ENCODE assay signal across 17 cellular contexts in genomic region chr4:32789026-32789608, GRCh38.
DNase-seq lines count a peak whose midpoint lies in the region; ATAC-seq, FAIRE-seq and TF ChIP-seq lines count a peak whose summit lies in the region.
"Had no signal": no experiment of that assay in that cellular context is flagged by ENCODE, and none has a peak within 500 bp of the region (broad histone marks: within the 10 kb centered on the region; RNA-seq: fewer than 3 reads in every experiment).

No MANE protein-coding gene starts in this region.

- peak; percentile 7 for DNase-seq in HTR-8/SVneo (ENCODE audit: insufficient read length, low spot score)
- peak; percentile 66 for DNase-seq in amniotic stem cell (lab: John Stamatoyannopoulos, UW)
- DNase-seq in fibroblast of the aortic adventitia (ENCODE audit: low read depth), result peak; percentile 62
- peak; percentile 58 for DNase-seq in retinal pigment epithelial cell (ENCODE audit: low read depth)
- DNase-seq in endodermal cell, result no peak
- no peak for DNase-seq in Kasumi-1 (lab: John Stamatoyannopoulos, UW)
- DNase-seq in T-helper 17 cell, result no peak
- DNase-seq in activated T-cell treated with anti-CD3 and anti-CD28 coated beads, Interleukin-2, amount 50 U/mL, for 72 hours, result no peak
- DNase-seq: activated CD4-positive, alpha-beta memory T cell treated with anti-CD3 and anti-CD28 coated beads for 36 hours; CD4-positive, CD25-positive, alpha-beta regulatory T cell; effector memory CD8-positive, alpha-beta T cell; IMR-90; lower lobe of right lung; NCI-H1417; NCI-H524 treated with DMSO at 0.1 percent for 48 hours had no signal

- ATAC-seq in T-helper 17 cell, result no peak
- no peak for ATAC-seq in activated T-cell treated with anti-CD3 and anti-CD28 coated beads, Interleukin-2, amount 50 U/mL, for 72 hours (replicated peaks in 1 of 2)
- ATAC-seq: effector memory CD8-positive, alpha-beta T cell; lower lobe of right lung had no signal

- H3K27me3 ChIP-seq in endodermal cell (ENCODE audit: control insufficient read depth, insufficient read depth, low read length, poor library complexity, severe bottlenecking), result no peaks in the 10 kb centered on the region

- H3K27ac Mint-ChIP-seq in endodermal cell, result no peak overlapping the region
- H3K27ac Mint-ChIP-seq in T-helper 17 cell, result no peak overlapping the region
- H3K27ac Mint-ChIP-seq in activated T-cell treated with anti-CD3 and anti-CD28 coated beads, Interleukin-2, amount 50 U/mL, for 72 hours, result no peak overlapping the region
- H3K27ac Mint-ChIP-seq: activated CD4-positive, alpha-beta memory T cell treated with anti-CD3 and anti-CD28 coated beads for 36 hours; CD4-positive, CD25-positive, alpha-beta regulatory T cell; effector memory CD8-positive, alpha-beta T cell; stimulated activated naive CD8-positive, alpha-beta T cell treated with anti-CD3 and anti-CD28 coated beads, Interleukin-15, Interleukin-2, amounts not matched to agents 100 ng/mL and 50 ng/mL, for 24 hours had no signal

- no peaks in the 10 kb centered on the region for H3K36me3 Mint-ChIP-seq in endodermal cell (ENCODE audit: low read depth)
- no peaks in the 10 kb centered on the region for H3K36me3 Mint-ChIP-seq in T-helper 17 cell (ENCODE audit: low read depth)
- peaks cover 0 to 2% of the 10 kb centered on the region in 2 donors for H3K36me3 Mint-ChIP-seq in activated T-cell treated with anti-CD3 and anti-CD28 coated beads, Interleukin-2, amount 50 U/mL, for 72 hours (ENCODE audit: insufficient read depth in 2 of 2)
- H3K36me3 Mint-ChIP-seq: activated CD4-positive, alpha-beta memory T cell treated with anti-CD3 and anti-CD28 coated beads for 36 hours; brain; CD4-positive, CD25-positive, alpha-beta regulatory T cell had no signal

- FAIRE-seq in HTR-8/SVneo (lab: Jason Lieb, UNC), result no peak

- H3K4me3 ChIP-seq in fibroblast of the aortic adventitia (ENCODE audit: low read depth, low read length) (no peak overlapping the region), retinal pigment epithelial cell (ENCODE audit: low read length) (no peak overlapping the region), endodermal cell (ENCODE audit: low read length) (no peak overlapping the region)
- H3K4me3 ChIP-seq: lower lobe of right lung had no signal

- H3K4me1 ChIP-seq in endodermal cell (ENCODE audit: control insufficient read depth, insufficient read depth, low read length), result peaks cover 3% of the 10 kb centered on the region
- H3K4me1 ChIP-seq: lower lobe of right lung had no signal

- H3K4me3 Mint-ChIP-seq in endodermal cell (no peak overlapping the region), T-helper 17 cell (no peak overlapping the region)
- H3K4me3 Mint-ChIP-seq in activated T-cell treated with anti-CD3 and anti-CD28 coated beads, Interleukin-2, amount 50 U/mL, for 72 hours, result no peak overlapping the region
- H3K4me3 Mint-ChIP-seq: activated CD4-positive, alpha-beta memory T cell treated with anti-CD3 and anti-CD28 coated beads for 36 hours; brain; effector memory CD8-positive, alpha-beta T cell; stimulated activated naive CD8-positive, alpha-beta T cell treated with anti-CD3 and anti-CD28 coated beads, Interleukin-15, Interleukin-2, amounts not matched to agents 100 ng/mL and 50 ng/mL, for 24 hours had no signal

- peaks cover 16% of the 10 kb centered on the region for H3K4me1 Mint-ChIP-seq in endodermal cell
- no peaks in the 10 kb centered on the region for H3K4me1 Mint-ChIP-seq in T-helper 17 cell
- no peaks in the 10 kb centered on the region for H3K4me1 Mint-ChIP-seq in activated T-cell treated with anti-CD3 and anti-CD28 coated beads, Interleukin-2, amount 50 U/mL, for 72 hours (ENCODE audit: low read depth)
- H3K4me1 Mint-ChIP-seq: CD4-positive, CD25-positive, alpha-beta regulatory T cell had no signal

- no peaks in the 10 kb centered on the region for H3K9me3 Mint-ChIP-seq in endodermal cell
- H3K9me3 Mint-ChIP-seq in activated T-cell treated with anti-CD3 and anti-CD28 coated beads, Interleukin-2, amount 50 U/mL, for 72 hours, result peaks cover 2 to 8% of the 10 kb centered on the region in 2 donors
- H3K9me3 Mint-ChIP-seq: brain had no signal

- no peaks in the 10 kb centered on the region for H3K36me3 ChIP-seq in endodermal cell (ENCODE audit: control insufficient read depth, insufficient read depth, low read length)
- H3K36me3 ChIP-seq: lower lobe of right lung had no signal

- no peak overlapping the region for H3K9ac ChIP-seq in endodermal cell (ENCODE audit: extremely low read depth, low read length, poor library complexity, severe bottlenecking)

- H3K27me3 Mint-ChIP-seq in endodermal cell (ENCODE audit: insufficient read depth) (no peaks in the 10 kb centered on the region), T-helper 17 cell (no peaks in the 10 kb centered on the region)
- no peaks in the 10 kb centered on the region for H3K27me3 Mint-ChIP-seq in activated T-cell treated with anti-CD3 and anti-CD28 coated beads, Interleukin-2, amount 50 U/mL, for 72 hours (ENCODE audit: low read depth)
- H3K27me3 Mint-ChIP-seq: activated CD4-positive, alpha-beta memory T cell treated with anti-CD3 and anti-CD28 coated beads for 36 hours; CD4-positive, CD25-positive, alpha-beta regulatory T cell; effector memory CD8-positive, alpha-beta T cell; stimulated activated naive CD8-positive, alpha-beta T cell treated with anti-CD3 and anti-CD28 coated beads, Interleukin-15, Interleukin-2, amounts not matched to agents 100 ng/mL and 50 ng/mL, for 24 hours had no signal

- no peak overlapping the region for H3K27ac ChIP-seq in endodermal cell (ENCODE audit: low read depth, low read length)
- H3K27ac ChIP-seq: lower lobe of right lung had no signal

- no peaks in the 10 kb centered on the region for H3K9me3 ChIP-seq in endodermal cell (ENCODE audit: control insufficient read depth, low read length)
- H3K9me3 ChIP-seq in T-helper 17 cell (ENCODE audit: control insufficient read depth, low read length, poor library complexity, severe bottlenecking), result no peaks in the 10 kb centered on the region
- H3K9me3 ChIP-seq: lower lobe of right lung had no signal

- TF ChIP-seq CTCF in fibroblast of the aortic adventitia (IDR thresholded peaks at IDR 0.05; ENCODE audit: insufficient read depth, low read length) (no peak), retinal pigment epithelial cell (conservative IDR thresholded peaks at IDR 0.05; ENCODE audit: low read depth, low read length) (no peak), endodermal cell (conservative IDR thresholded peaks at IDR 0.05) (no peak)

Comparison
In these comparisons a context has a peak if more than half of its experiments do, and no peak if none do; other contexts are left out.
1. DNase-seq: peak in HTR-8/SVneo (single experiment), amniotic stem cell (single experiment), fibroblast of the aortic adventitia (single experiment) and retinal pigment epithelial cell (single experiment); none in endodermal cell (single experiment), Kasumi-1 (0 of 2), T-helper 17 cell (0 of 3) and activated T-cell treated with anti-CD3 and anti-CD28 coated beads, Interleukin-2, amount 50 U/mL, for 72 hours (0 of 2).